In genomic region chr5:169719360-169720314, GRCh38 we compare ENCODE assay signal across 16 cellular contexts.
A peak's percentile ranks its signal among the peaks of the same experiment; 100 is the strongest.
DNase-seq lines count a peak whose midpoint lies in the region; ATAC-seq and TF ChIP-seq lines count a peak whose summit lies in the region.
"Had no signal": no experiment of that assay in that cellular context is flagged by ENCODE, and none has a peak within 500 bp of the region (broad histone marks: within the 10 kb centered on the region; RNA-seq: fewer than 3 reads in every experiment).

No MANE protein-coding gene starts in this region.

- H3K36me3 ChIP-seq in neutrophil: peaks cover 99% of the 10 kb centered on the region
- H3K36me3 ChIP-seq in adrenal gland (replicated peaks in 1 of 2): no peaks in the 10 kb centered on the region
- H3K36me3 ChIP-seq: brain microvascular endothelial cell had no signal

- peak overlapping the region; percentile 29 for H3K27ac Mint-ChIP-seq in activated CD4-positive, alpha-beta memory T cell treated with anti-CD3 and anti-CD28 coated beads for 36 hours
- H3K27ac Mint-ChIP-seq in activated CD4-positive, alpha-beta memory T cell treated with anti-CD3 and anti-CD28 coated beads, Interleukin-2, amount 10 ng/mL, durations not matched to agents 7 days and 5 days: no peak overlapping the region
- H3K27ac Mint-ChIP-seq in stimulated activated naive CD8-positive, alpha-beta T cell treated with anti-CD3 and anti-CD28 coated beads, Interleukin-15, amount 100 ng/mL, for 72 hours: peak overlapping the region in 1 of 2 donors; percentile 23

- H3K27ac ChIP-seq in neutrophil (peak overlapping the region; percentile 82), adrenal gland (no peak overlapping the region)
- H3K27ac ChIP-seq: brain microvascular endothelial cell, heart left ventricle had no signal

- CTCF ChIA-PET in activated CD4-positive, alpha-beta memory T cell treated with anti-CD3 and anti-CD28 coated beads for 36 hours (lab: Charles Lee): interaction anchor here (2.0 kb wide), 1 partner anchor 13 kb away, joined by 4 read pairs; no protein-coding TSS in a partner anchor
- CTCF ChIA-PET in activated CD4-positive, alpha-beta memory T cell treated with anti-CD3 and anti-CD28 coated beads, Interleukin-2, amount 10 ng/mL, durations not matched to agents 7 days and 5 days (lab: Charles Lee): interaction anchor here (0.7 kb wide), 1 partner anchor 237 kb away, joined by 3 read pairs; no protein-coding TSS in a partner anchor

- no peak overlapping the region for H3K4me3 Mint-ChIP-seq in activated CD4-positive, alpha-beta memory T cell treated with anti-CD3 and anti-CD28 coated beads for 36 hours
- no peak overlapping the region for H3K4me3 Mint-ChIP-seq in activated CD4-positive, alpha-beta memory T cell treated with anti-CD3 and anti-CD28 coated beads, Interleukin-2, amount 10 ng/mL, durations not matched to agents 7 days and 5 days
- H3K4me3 Mint-ChIP-seq in stimulated activated naive CD8-positive, alpha-beta T cell treated with anti-CD3 and anti-CD28 coated beads, Interleukin-15, amount 100 ng/mL, for 72 hours: no peak overlapping the region
- H3K4me3 Mint-ChIP-seq: activated T-cell treated with anti-CD3 and anti-CD28 coated beads, Interleukin-2, amount 50 U/mL, for 4 hours had no signal

- TF ChIP-seq CTCF in neutrophil (IDR thresholded peaks at IDR 0.05): no peak
- TF ChIP-seq CTCF in adrenal gland (IDR thresholded peaks at IDR 0.05): no peak

- H3K4me3 ChIP-seq in neutrophil (ENCODE audit: low read depth in 1 of 2, low read length in 1 of 2) (no peak overlapping the region), adrenal gland (no peak overlapping the region)
- H3K4me3 ChIP-seq: heart left ventricle had no signal

- peak; percentile 59 for ATAC-seq in GM21528 (IDR thresholded peaks at IDR 0.05; ENCODE audit: low FRiP score, unreplicated experiment)
- peak; percentile 77 for ATAC-seq in HG03066 (IDR thresholded peaks at IDR 0.05; ENCODE audit: low read depth, unreplicated experiment)
- ATAC-seq in stimulated activated naive CD8-positive, alpha-beta T cell treated with anti-CD3 and anti-CD28 coated beads, Interleukin-15, amount 100 ng/mL, for 72 hours: no peak
- ATAC-seq: activated T-cell treated with anti-CD3 and anti-CD28 coated beads, Interleukin-2, amount 50 U/mL, for 4 hours; heart left ventricle had no signal

- POLR2A ChIA-PET in activated CD4-positive, alpha-beta memory T cell treated with anti-CD3 and anti-CD28 coated beads for 36 hours (lab: Charles Lee): no interaction called here
- POLR2A ChIA-PET in activated CD4-positive, alpha-beta memory T cell treated with anti-CD3 and anti-CD28 coated beads, Interleukin-2, amount 10 ng/mL, durations not matched to agents 7 days and 5 days (lab: Charles Lee): interaction anchor here (1.2 kb wide), 1 partner anchor 22 kb away, joined by 3 read pairs; no protein-coding TSS in a partner anchor

- WGBS in adrenal gland, 4 donors: 77 to 90% (median 81%) methylated on average over 7 of the region's 7 CpGs

- peaks cover 35% of the 10 kb centered on the region in 2 experiments for H3K4me1 ChIP-seq in neutrophil (ENCODE audit: control insufficient read depth in 1 of 2, insufficient read depth in 1 of 2, low read depth in 1 of 2, low read length in 1 of 2)
- peaks cover 14 to 19% of the 10 kb centered on the region in 2 donors for H3K4me1 ChIP-seq in adrenal gland (replicated peaks in 1 of 2)

- H3K36me3 Mint-ChIP-seq in activated CD4-positive, alpha-beta memory T cell treated with anti-CD3 and anti-CD28 coated beads for 36 hours: peaks cover 92% of the 10 kb centered on the region
- H3K36me3 Mint-ChIP-seq in activated CD4-positive, alpha-beta memory T cell treated with anti-CD3 and anti-CD28 coated beads, Interleukin-2, amount 10 ng/mL, durations not matched to agents 7 days and 5 days (ENCODE audit: low read depth): peaks cover 95% of the 10 kb centered on the region

- H3K9me3 Mint-ChIP-seq in activated CD4-positive, alpha-beta memory T cell treated with anti-CD3 and anti-CD28 coated beads for 36 hours: peaks cover 2% of the 10 kb centered on the region
- no peaks in the 10 kb centered on the region for H3K9me3 Mint-ChIP-seq in activated CD4-positive, alpha-beta memory T cell treated with anti-CD3 and anti-CD28 coated beads, Interleukin-2, amount 10 ng/mL, durations not matched to agents 7 days and 5 days
- peaks cover 0 to 5% of the 10 kb centered on the region in 2 donors for H3K9me3 Mint-ChIP-seq in stimulated activated naive CD8-positive, alpha-beta T cell treated with anti-CD3 and anti-CD28 coated beads, Interleukin-15, amount 100 ng/mL, for 72 hours

- no peak for TF ChIP-seq POLR2A in adrenal gland (IDR thresholded peaks at IDR 0.05)

- H3K9me3 ChIP-seq in neutrophil: no peaks in the 10 kb centered on the region
- H3K9me3 ChIP-seq in adrenal gland (replicated peaks in 1 of 3): no peaks in the 10 kb centered on the region
- H3K9me3 ChIP-seq: heart left ventricle had no signal

- H3K27me3 Mint-ChIP-seq in activated CD4-positive, alpha-beta memory T cell treated with anti-CD3 and anti-CD28 coated beads for 36 hours: no peaks in the 10 kb centered on the region
- H3K27me3 Mint-ChIP-seq in activated CD4-positive, alpha-beta memory T cell treated with anti-CD3 and anti-CD28 coated beads, Interleukin-2, amount 10 ng/mL, durations not matched to agents 7 days and 5 days: no peaks in the 10 kb centered on the region
- H3K27me3 Mint-ChIP-seq in stimulated activated naive CD8-positive, alpha-beta T cell treated with anti-CD3 and anti-CD28 coated beads, Interleukin-15, amount 100 ng/mL, for 72 hours: no peaks in the 10 kb centered on the region

- H3K27me3 ChIP-seq in neutrophil (no peaks in the 10 kb centered on the region), adrenal gland (no peaks in the 10 kb centered on the region)
- H3K27me3 ChIP-seq: brain microvascular endothelial cell, heart left ventricle had no signal

- peaks cover 21% of the 10 kb centered on the region for H3K4me1 Mint-ChIP-seq in activated CD4-positive, alpha-beta memory T cell treated with anti-CD3 and anti-CD28 coated beads for 36 hours (ENCODE audit: low read depth)
- peaks cover 9% of the 10 kb centered on the region for H3K4me1 Mint-ChIP-seq in activated CD4-positive, alpha-beta memory T cell treated with anti-CD3 and anti-CD28 coated beads, Interleukin-2, amount 10 ng/mL, durations not matched to agents 7 days and 5 days
- no peaks in the 10 kb centered on the region for H3K4me1 Mint-ChIP-seq in stimulated activated naive CD8-positive, alpha-beta T cell treated with anti-CD3 and anti-CD28 coated beads, Interleukin-15, amount 100 ng/mL, for 72 hours

- intact Hi-C loops in activated CD4-positive, alpha-beta memory T cell treated with anti-CD3 and anti-CD28 coated beads for 36 hours (cut with micrococcal nuclease): loop anchor here (2.0 to 10.0 kb wide), 3 partner anchors 17 to 355 kb away; no protein-coding TSS in a partner anchor
- intact Hi-C loops in adrenal gland (cut with DNase I): no loop called here

- DNase-seq in activated CD4-positive, alpha-beta memory T cell treated with anti-CD3 and anti-CD28 coated beads for 36 hours: no peak
- no peak for DNase-seq in activated CD4-positive, alpha-beta memory T cell treated with anti-CD3 and anti-CD28 coated beads, Interleukin-2, amount 10 ng/mL, durations not matched to agents 7 days and 5 days
- DNase-seq in stimulated activated naive CD8-positive, alpha-beta T cell treated with anti-CD3 and anti-CD28 coated beads, Interleukin-15, amount 100 ng/mL, for 72 hours: no peak
- DNase-seq in activated CD4-positive, alpha-beta T cell treated with anti-CD3 and anti-CD28 coated beads, Interleukin-2, amount 50 U/mL, for 1 hour: no peak
- no peak for DNase-seq in adrenal gland
- DNase-seq: 8988T; activated T-cell treated with anti-CD3 and anti-CD28 coated beads, Interleukin-2, amount 50 U/mL, for 4 hours; brain microvascular endothelial cell; heart left ventricle; MV-4-11; NCI-H446 treated with DMSO at 0.1 percent for 48 hours; Right ventricle myocardium superior; stimulated activated naive CD4-positive, alpha-beta T cell had no signal
